ENCODE assay signal across 24 cellular contexts in genomic region chr16:13148836-13149235, GRCh38.
DNase-seq lines count a peak whose midpoint lies in the region; ATAC-seq, FAIRE-seq and TF ChIP-seq lines count a peak whose summit lies in the region.
"Had no signal": no experiment of that assay in that cellular context is flagged by ENCODE, and none has a peak within 500 bp of the region (broad histone marks: within the 10 kb centered on the region; RNA-seq: fewer than 3 reads in every experiment).

No MANE protein-coding gene starts in this region.

- H3K4me1 ChIP-seq in gastroesophageal sphincter, result no peaks in the 10 kb centered on the region
- H3K4me1 ChIP-seq: thyroid gland had no signal

- TF ChIP-seq POLR2A in gastroesophageal sphincter (IDR thresholded peaks at IDR 0.05), result no peak

- H3K4me3 Mint-ChIP-seq in naive thymus-derived CD8-positive, alpha-beta T cell, result no peak overlapping the region
- H3K4me3 Mint-ChIP-seq: activated B cell treated with CpG ODN at 0.5 μM for 24 hours; activated naive CD8-positive, alpha-beta T cell treated with anti-CD3 and anti-CD28 coated beads for 36 hours; HFFc6; IgD-negative memory B cell; neural crest cell; stimulated activated naive CD8-positive, alpha-beta T cell treated with anti-CD3 and anti-CD28 coated beads, Interleukin-15, Interleukin-2, amounts not matched to agents 100 ng/mL and 50 ng/mL, for 24 hours had no signal

- H3K36me3 ChIP-seq in bronchial epithelial cell (ENCODE audit: control insufficient read depth, insufficient read depth, low read length) (no peaks in the 10 kb centered on the region), gastroesophageal sphincter (no peaks in the 10 kb centered on the region), H7 (replicated peaks; ENCODE audit: control insufficient read depth, insufficient read depth, low read length) (no peaks in the 10 kb centered on the region)
- H3K36me3 ChIP-seq: thyroid gland had no signal

- POLR2A ChIA-PET in naive thymus-derived CD8-positive, alpha-beta T cell (lab: Charles Lee), result no interaction called here

- no peak overlapping the region for H3K27ac ChIP-seq in gastroesophageal sphincter
- H3K27ac ChIP-seq: C4-2B, RWPE1, thyroid gland had no signal

- WGBS in gastroesophageal sphincter (ENCODE audit: low coverage in 1 of 2), 2 donors, result 29 to 63% methylated on average over 1 to 3 of the region's 3 CpGs

- no peak for ATAC-seq in naive thymus-derived CD8-positive, alpha-beta T cell
- ATAC-seq in gastroesophageal sphincter, result no peak
- no peak for ATAC-seq in sciatic nerve

- FAIRE-seq in bronchial epithelial cell (lab: Jason Lieb, UNC), result peak; percentile 85
- FAIRE-seq: keratinocyte had no signal

- H3K27ac Mint-ChIP-seq in naive thymus-derived CD8-positive, alpha-beta T cell, result no peak overlapping the region
- H3K27ac Mint-ChIP-seq: activated B cell treated with CpG ODN at 0.5 μM for 24 hours; activated naive CD8-positive, alpha-beta T cell treated with anti-CD3 and anti-CD28 coated beads for 36 hours; activated T-helper 2 cell treated with anti-CD3 and anti-CD28 coated beads, Interferon-gamma antibody, Interleukin-2, Interleukin-4, amounts not matched to agents 10 μg/mL and 5 μg/mL and 100 μg/mL, durations not matched to agents 14 hours and 24 hours and 36 hours; HFFc6; IgD-negative memory B cell; stimulated activated naive CD8-positive, alpha-beta T cell treated with anti-CD3 and anti-CD28 coated beads, Interleukin-15, Interleukin-2, amounts not matched to agents 100 ng/mL and 50 ng/mL, for 24 hours had no signal

- H3K4me3 ChIP-seq in bronchial epithelial cell (ENCODE audit: low read depth, low read length) (no peak overlapping the region), gastroesophageal sphincter (no peak overlapping the region), H7 (ENCODE audit: insufficient read depth, low read depth, low read length) (no peak overlapping the region)
- H3K4me3 ChIP-seq: thyroid gland had no signal

- H3K27me3 Mint-ChIP-seq in naive thymus-derived CD8-positive, alpha-beta T cell, result peaks cover 0 to 27% (median 10%) of the 10 kb centered on the region in 5 donors
- H3K27me3 Mint-ChIP-seq: IgD-negative memory B cell had no signal

- H3K36me3 Mint-ChIP-seq in naive thymus-derived CD8-positive, alpha-beta T cell, result no peaks in the 10 kb centered on the region
- H3K36me3 Mint-ChIP-seq: activated naive CD8-positive, alpha-beta T cell treated with anti-CD3 and anti-CD28 coated beads for 36 hours; IgD-negative memory B cell had no signal

- H3K4me1 Mint-ChIP-seq in naive thymus-derived CD8-positive, alpha-beta T cell, result no peaks in the 10 kb centered on the region
- H3K4me1 Mint-ChIP-seq: activated B cell treated with CpG ODN at 0.5 μM for 24 hours; activated naive CD8-positive, alpha-beta T cell treated with anti-CD3 and anti-CD28 coated beads for 36 hours; IgD-negative memory B cell; neural crest cell had no signal

- TF ChIP-seq CTCF in bronchial epithelial cell (IDR thresholded peaks at IDR 0.05; ENCODE audit: insufficient read depth, low read length, severe bottlenecking), result no peak
- no peak for TF ChIP-seq CTCF in gastroesophageal sphincter (IDR thresholded peaks at IDR 0.05)

- intact Hi-C loops in sciatic nerve (cut with DNase I), result no loop called here

- H3K27me3 ChIP-seq in bronchial epithelial cell (ENCODE audit: control insufficient read depth, insufficient read depth, low read length), result no peaks in the 10 kb centered on the region
- H3K27me3 ChIP-seq in gastroesophageal sphincter, result no peaks in the 10 kb centered on the region
- no peaks in the 10 kb centered on the region for H3K27me3 ChIP-seq in H7 (ENCODE audit: control insufficient read depth, insufficient read depth, low read length)
- H3K27me3 ChIP-seq: thyroid gland had no signal

- H3K9me3 Mint-ChIP-seq in naive thymus-derived CD8-positive, alpha-beta T cell, result peaks cover 0 to 12% (median 8%) of the 10 kb centered on the region in 9 donors
- H3K9me3 Mint-ChIP-seq: activated B cell treated with CpG ODN at 0.5 μM for 24 hours; activated naive CD8-positive, alpha-beta T cell treated with anti-CD3 and anti-CD28 coated beads for 36 hours had no signal

- no peaks in the 10 kb centered on the region for H3K9me3 ChIP-seq in gastroesophageal sphincter
- H3K9me3 ChIP-seq: thyroid gland had no signal

- DNase-seq in DMS 273 (lab: John Stamatoyannopoulos, UW; ENCODE audit: unreplicated experiment) (peak; percentile 40), LHCN-M2 (ENCODE audit: low read depth) (peak; percentile 67), NCI-H524 (lab: John Stamatoyannopoulos, UW) (peak; percentile 38 to 85), bronchial epithelial cell (ENCODE audit: low read depth) (no peak), sciatic nerve (ENCODE audit: low spot score) (no peak), H7 (no peak)
- no peak for DNase-seq in naive thymus-derived CD8-positive, alpha-beta T cell
- DNase-seq: activated B cell treated with CpG ODN at 0.5 μM for 24 hours; activated CD4-positive, alpha-beta T cell treated with anti-CD3 and anti-CD28 coated beads, Interleukin-2, amount 50 U/mL, for 48 hours; activated CD8-positive, alpha-beta memory T cell treated with anti-CD3 and anti-CD28 coated beads, Interleukin-2, amount 50 U/mL, for 48 hours; activated naive CD8-positive, alpha-beta T cell treated with anti-CD3 and anti-CD28 coated beads for 36 hours; HFFc6; NCI-H1694; NCI-H526 treated with DMSO at 0.1 percent for 48 hours; T-helper 9 cell; thyroid gland had no signal

- no peak for TF ChIP-seq EP300 in gastroesophageal sphincter (IDR thresholded peaks at IDR 0.05)

Comparison
In these comparisons a context has a peak if more than half of its experiments do, and no peak if none do; other contexts are left out.
1. DNase-seq: peak in DMS 273 (single experiment), LHCN-M2 (single experiment) and NCI-H524 (2 of 2); none in bronchial epithelial cell (single experiment), naive thymus-derived CD8-positive, alpha-beta T cell (0 of 10), sciatic nerve (single experiment) and H7 (single experiment).